1 cellular context compared by ENCODE assay signal in the genomic region with DNA sequence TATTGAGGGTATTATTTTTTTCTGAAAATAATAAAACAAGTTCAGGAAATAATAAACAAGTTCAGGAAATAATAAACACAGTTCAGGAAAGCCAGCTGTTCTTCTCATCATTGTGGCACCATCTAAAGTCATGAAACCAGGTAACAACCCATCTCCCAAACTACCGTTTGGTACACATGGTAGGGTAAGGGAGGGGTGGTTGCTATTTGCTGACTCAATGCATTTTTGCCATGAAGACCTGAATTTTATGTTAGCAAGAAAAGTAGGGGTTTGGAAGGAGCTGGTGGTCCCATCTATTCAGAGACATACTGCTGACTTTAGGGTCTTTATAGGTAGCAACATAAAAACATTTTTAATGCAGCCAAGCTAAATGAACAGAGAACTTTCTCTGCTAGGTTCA.
TF ChIP-seq lines count a peak whose summit lies in the region.

No MANE protein-coding gene starts in this region.

TF ChIP-seq in HepG2, 621 proteins besides CTCF, POLR2A, EP300 and RAD21 (continued from another document):
- no peak for TF ChIP-seq ZNF772 (CRISPR knock-in tag; IDR thresholded peaks at IDR 0.05)
TF ChIP-seq in HepG2: peak in this region for 2.
